23 cellular contexts compared by ENCODE assay signal in genomic region chr20:52003415-52003814, GRCh38.
A peak's percentile ranks its signal among the peaks of the same experiment; 100 is the strongest.
DNase-seq lines count a peak whose midpoint lies in the region; FAIRE-seq and TF ChIP-seq lines count a peak whose summit lies in the region.
"Had no signal": no experiment of that assay in that cellular context is flagged by ENCODE, and none has a peak within 500 bp of the region (broad histone marks: within the 10 kb centered on the region; RNA-seq: fewer than 3 reads in every experiment).

No MANE protein-coding gene starts in this region.

- H2BK120ac ChIP-seq in neuronal stem cell (ENCODE audit: low read depth, low read length) (no peak overlapping the region), mesendoderm (ENCODE audit: low read depth, low read length) (no peak overlapping the region)

- H2BK15ac ChIP-seq in neuronal stem cell (ENCODE audit: low read length) (no peak overlapping the region), mesendoderm (replicated peaks; ENCODE audit: low read depth) (no peak overlapping the region)

- no peak overlapping the region for H3K56ac ChIP-seq in mesendoderm (ENCODE audit: low read length)

- H4K5ac ChIP-seq in mesendoderm (ENCODE audit: low read length) = no peak overlapping the region

- peak overlapping the region; percentile 44 for H2AFZ ChIP-seq in neuronal stem cell (ENCODE audit: low read length)

- no peak overlapping the region for H3K18ac ChIP-seq in neuronal stem cell (ENCODE audit: low read length)
- H3K18ac ChIP-seq in mesendoderm (ENCODE audit: low read length) = no peak overlapping the region

- no CpG with 5 or more reads among the region's 5 CpGs for WGBS in neuronal stem cell (ENCODE audit: extremely low coverage in 2 of 2, insufficient read length in 2 of 2, insufficient replicate concordance in 1 of 2), 2 donors
- WGBS in mesendoderm (ENCODE audit: extremely low coverage, insufficient coverage, low lambda C conversion rate) = no CpG with 5 or more reads among the region's 5 CpGs

- DNase-seq in NCI-H1417 (lab: John Stamatoyannopoulos, UW) (peak in 2 of 3 experiments; percentile 53 to 84), SK-N-MC (ENCODE audit: low read depth, low spot score) (no peak), neuronal stem cell (ENCODE audit: low spot score) (no peak), mesendoderm (no peak), kidney (no peak), D341Med (ENCODE audit: low spot score) (no peak)
- DNase-seq: activated CD4-positive, alpha-beta T cell treated with anti-CD3 and anti-CD28 coated beads for 36 hours; activated CD8-positive, alpha-beta T cell treated with anti-CD3 and anti-CD28 coated beads, Interleukin-2, amount 10 ng/mL, durations not matched to agents 7 days and 5 days; amniotic stem cell; Calu3; DND-41; GOT3; head of caudate nucleus; Karpas-422; left ventricle myocardium superior; NCI-H1436 treated with DMSO at 0.1 percent for 48 hours; NCI-H510A treated with DMSO at 0.1 percent for 48 hours; occipital lobe; Right ventricle myocardium superior; stimulated activated CD4-positive, alpha-beta T cell treated with anti-CD3 and anti-CD28 coated beads, Interleukin-15, amount 100 ng/mL, for 24 hours; transverse colon had no signal

- H3K79me2 ChIP-seq in mesendoderm (ENCODE audit: control insufficient read depth, insufficient read depth, low read length) = no peaks in the 10 kb centered on the region

- FAIRE-seq in G401.6 (lab: Jason Lieb, UNC) (peak; percentile 85), kidney (lab: Jason Lieb, UNC) (no peak)
- FAIRE-seq: keratinocyte had no signal

- H3K4ac ChIP-seq in neuronal stem cell (ENCODE audit: low read length) = no peak overlapping the region
- H3K4ac ChIP-seq in mesendoderm (ENCODE audit: low read depth, low read length) = no peak overlapping the region

- H3K4me2 ChIP-seq in neuronal stem cell (ENCODE audit: insufficient read depth, low read length, poor library complexity, severe bottlenecking) (peak overlapping the region; percentile 11), mesendoderm (ENCODE audit: low read length) (no peak overlapping the region)

- H4K8ac ChIP-seq in neuronal stem cell (ENCODE audit: low read depth, low read length) (no peak overlapping the region), mesendoderm (ENCODE audit: low read depth, low read length) (no peak overlapping the region)

- H3K4me1 ChIP-seq in neuronal stem cell (ENCODE audit: control insufficient read depth in 2 of 2, insufficient read depth in 1 of 2, low read depth in 1 of 2, low read length in 2 of 2) (peaks cover 12 to 36% of the 10 kb centered on the region in 2 donors), mesendoderm (ENCODE audit: control insufficient read depth, low read depth, low read length) (no peaks in the 10 kb centered on the region), kidney (ENCODE audit: control insufficient read depth in 1 of 2, insufficient read depth in 1 of 2, low read depth in 1 of 2, low read length in 2 of 2) (no peaks in the 10 kb centered on the region)

- no peaks in the 10 kb centered on the region for H3K27me3 ChIP-seq in neuronal stem cell (ENCODE audit: control insufficient read depth in 3 of 3, insufficient read depth in 3 of 3, low read depth in 1 of 3, low read length in 3 of 3)
- H3K27me3 ChIP-seq in mesendoderm (ENCODE audit: insufficient read depth, low read length, poor library complexity) = no peaks in the 10 kb centered on the region
- H3K27me3 ChIP-seq: transverse colon had no signal

- no peak overlapping the region for H4K91ac ChIP-seq in neuronal stem cell (ENCODE audit: low read depth, low read length, poor library complexity)

- H3K9ac ChIP-seq in SK-N-MC (ENCODE audit: insufficient read length) (no peak overlapping the region), neuronal stem cell (ENCODE audit: low read depth, low read length, poor library complexity) (no peak overlapping the region), mesendoderm (ENCODE audit: low read length) (no peak overlapping the region), kidney (ENCODE audit: low read length in 2 of 2) (no peak overlapping the region)

- intact Hi-C loops in kidney (cut with DNase I) = no loop called here

- no peak overlapping the region for H3K4me3 ChIP-seq in SK-N-MC
- no peak overlapping the region for H3K4me3 ChIP-seq in neuronal stem cell (ENCODE audit: low read length in 2 of 2)
- H3K4me3 ChIP-seq in mesendoderm (ENCODE audit: low read length) = no peak overlapping the region
- no peak overlapping the region for H3K4me3 ChIP-seq in kidney (ENCODE audit: low read length in 2 of 2)
- H3K4me3 ChIP-seq: transverse colon had no signal

- H3K9me3 ChIP-seq in SK-N-MC (ENCODE audit: low read depth, low read length) = no peaks in the 10 kb centered on the region
- no peaks in the 10 kb centered on the region for H3K9me3 ChIP-seq in neuronal stem cell (replicated peaks in 1 of 2; ENCODE audit: control insufficient read depth in 2 of 2, insufficient read depth in 1 of 2, low read depth in 1 of 2, low read length in 2 of 2)
- H3K9me3 ChIP-seq in kidney (ENCODE audit: control insufficient read depth in 1 of 2, low read length in 2 of 2) = no peaks in the 10 kb centered on the region
- H3K9me3 ChIP-seq: transverse colon had no signal

- H3K14ac ChIP-seq in neuronal stem cell (ENCODE audit: low read length) = no peak overlapping the region

- H2BK5ac ChIP-seq in neuronal stem cell (ENCODE audit: low read length) (no peak overlapping the region), mesendoderm (ENCODE audit: low read length) (no peak overlapping the region)

- H3K79me1 ChIP-seq in neuronal stem cell (ENCODE audit: low read depth, low read length) (no peaks in the 10 kb centered on the region), mesendoderm (ENCODE audit: low read length) (no peaks in the 10 kb centered on the region)

- H3K27ac ChIP-seq in SK-N-MC = peak overlapping the region; percentile 52
- peak overlapping the region; percentile 28 for H3K27ac ChIP-seq in neuronal stem cell (replicated peaks; ENCODE audit: low read length)
- H3K27ac ChIP-seq in mesendoderm (ENCODE audit: low read depth, low read length) = no peak overlapping the region
- H3K27ac ChIP-seq in kidney (ENCODE audit: low read depth in 2 of 2, low read length in 2 of 2) = no peak overlapping the region
- H3K27ac ChIP-seq: transverse colon had no signal

- H2BK12ac ChIP-seq in neuronal stem cell (ENCODE audit: low read length) = no peak overlapping the region

- H3K23ac ChIP-seq in neuronal stem cell (ENCODE audit: low read depth, low read length, poor library complexity) (no peak overlapping the region), mesendoderm (ENCODE audit: low read length) (no peak overlapping the region)

- H2AK5ac ChIP-seq in neuronal stem cell (ENCODE audit: low read depth, low read length) = no peak overlapping the region
- H2AK5ac ChIP-seq in mesendoderm (ENCODE audit: low read length) = no peak overlapping the region

- TF ChIP-seq CTCF in kidney (IDR thresholded peaks at IDR 0.05; ENCODE audit: borderline replicate concordance, extremely low read depth, insufficient read depth) = no peak

- no peaks in the 10 kb centered on the region for H3K36me3 ChIP-seq in SK-N-MC (ENCODE audit: insufficient read depth, low read length)
- H3K36me3 ChIP-seq in neuronal stem cell (replicated peaks in 1 of 2; ENCODE audit: control insufficient read depth in 2 of 2, insufficient read depth in 2 of 2, low read length in 2 of 2) = no peaks in the 10 kb centered on the region
- H3K36me3 ChIP-seq in mesendoderm (ENCODE audit: control insufficient read depth, insufficient read depth, low read length) = no peaks in the 10 kb centered on the region
- no peaks in the 10 kb centered on the region for H3K36me3 ChIP-seq in kidney (ENCODE audit: control insufficient read depth in 1 of 2, insufficient read depth in 2 of 2, low read length in 2 of 2)
- H3K36me3 ChIP-seq: transverse colon had no signal

Comparison
In these comparisons a context has a peak if more than half of its experiments do, and no peak if none do; other contexts are left out.
1. DNase-seq: peak in NCI-H1417 (2 of 3); none in SK-N-MC (single experiment), neuronal stem cell (single experiment), mesendoderm (single experiment), kidney (single experiment) and D341Med (single experiment).
2. H3K27ac ChIP-seq: peak in SK-N-MC (single experiment) and neuronal stem cell (single experiment); none in mesendoderm (single experiment) and kidney (0 of 2).